In the genomic region with DNA sequence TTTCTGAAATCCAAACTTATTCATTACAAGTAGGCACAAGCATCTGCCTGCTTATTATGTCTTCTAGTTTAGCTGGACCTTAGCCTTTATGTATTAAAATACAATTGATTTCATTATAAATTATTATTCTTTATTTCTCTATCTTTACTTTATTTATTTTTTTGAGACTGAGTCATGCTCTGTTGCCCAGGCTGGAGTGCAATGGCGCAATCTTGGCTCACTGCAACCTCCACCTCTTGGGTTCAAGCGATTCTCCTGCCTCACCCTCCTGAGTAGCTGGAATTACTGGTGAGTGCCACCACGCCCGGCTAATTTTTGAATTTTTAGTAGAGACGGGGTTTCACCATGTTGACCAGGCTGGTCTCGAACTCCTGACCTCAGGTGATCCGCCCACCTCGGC, we compare ENCODE assay signal across 1 cellular context. TPM values are rescaled to one million over a fixed set of nuclear protein-coding genes. Genes with fewer than 3 reads are reported as not detected.
"Had no signal": no experiment of that assay in that cellular context is flagged by ENCODE, and none has a peak within 500 bp of the region (broad histone marks: within the 10 kb centered on the region; RNA-seq: fewer than 3 reads in every experiment).

No MANE protein-coding gene starts in this region.

RNA-seq across cellular contexts. Expression of gene EFR3B, which starts 42.8 kb away (rescaled TPM):
- total RNA-seq: K562 had no signal
- polyA plus RNA-seq: K562 had no signal
